ENCODE assay signal across 1 cellular context in genomic region chr11:111520565-111520964, GRCh38.
TF ChIP-seq lines count a peak whose summit lies in the region.

No MANE protein-coding gene starts in this region.

TF ChIP-seq in IMR-90, 13 proteins besides CTCF, POLR2A, EP300 and RAD21:
- TF ChIP-seq CEBPB (IDR thresholded peaks at IDR 0.05; ENCODE audit: low read depth, low read length) (peak; percentile 82), RFX5 (IDR thresholded peaks at IDR 0.05; ENCODE audit: low read depth, low read length) (no peak), NFE2L2 (IDR thresholded peaks at IDR 0.05; ENCODE audit: low read depth, low read length) (no peak), SMC3 (IDR thresholded peaks at IDR 0.05; ENCODE audit: low read depth, low read length) (no peak), FOS (IDR thresholded peaks at IDR 0.05; ENCODE audit: low read depth, low read length) (no peak)
